ENCODE assay signal across 9 cellular contexts in the genomic region with DNA sequence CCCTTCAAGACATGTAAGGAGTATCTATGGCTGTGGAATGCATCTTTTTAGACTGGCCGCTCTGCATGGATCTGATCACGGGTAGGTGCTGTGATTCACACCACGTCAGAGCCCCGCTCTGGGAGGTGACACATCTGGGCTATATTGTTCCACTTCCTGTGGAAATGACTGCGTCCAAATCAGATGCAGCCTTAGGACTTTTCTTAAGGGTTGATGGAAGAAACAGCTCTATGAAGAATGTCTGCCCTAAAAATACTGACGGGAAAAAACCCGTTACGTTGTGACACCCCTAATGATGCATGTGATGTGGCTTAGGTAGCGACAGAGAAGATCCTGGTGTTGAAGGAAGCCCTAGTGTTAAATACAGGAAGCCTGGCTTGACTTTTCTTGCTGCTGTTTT. TPM values are rescaled to one million over a fixed set of nuclear protein-coding genes. Genes with fewer than 3 reads are reported as not detected.
DNase-seq lines count a peak whose midpoint lies in the region; ATAC-seq and TF ChIP-seq lines count a peak whose summit lies in the region.
"Had no signal": no experiment of that assay in that cellular context is flagged by ENCODE, and none has a peak within 500 bp of the region (broad histone marks: within the 10 kb centered on the region; RNA-seq: fewer than 3 reads in every experiment).

No MANE protein-coding gene starts in this region.

- no peaks in the 10 kb centered on the region for H3K27me3 Mint-ChIP-seq in activated T-helper 17 cell treated with anti-CD3 and anti-CD28 coated beads, Interleukin-2, amount 50 U/mL, for 72 hours
- peaks cover 1 to 7% (median 6%) of the 10 kb centered on the region in 3 donors for H3K27me3 Mint-ChIP-seq in immature natural killer cell (ENCODE audit: low read depth in 3 of 3)

- TF ChIP-seq CTCF in tibial nerve (IDR thresholded peaks at IDR 0.05), result no peak

- 76 to 83% methylated on average over 9 of the region's 9 CpGs for WGBS in tibial nerve, 2 donors

- peaks cover 54% of the 10 kb centered on the region for H3K4me1 Mint-ChIP-seq in activated T-helper 17 cell treated with anti-CD3 and anti-CD28 coated beads, Interleukin-2, amount 50 U/mL, for 72 hours
- peaks cover 64 to 77% of the 10 kb centered on the region in 2 donors for H3K4me1 Mint-ChIP-seq in immature natural killer cell
- peaks cover 77% of the 10 kb centered on the region for H3K4me1 Mint-ChIP-seq in stimulated activated effector memory CD8-positive, alpha-beta T cell treated with anti-CD3 and anti-CD28 coated beads, Interleukin-12 subunit alpha, Interleukin-12 subunit beta, amount 100 ng/mL, for 72 hours

- TF ChIP-seq POLR2A in tibial nerve (IDR thresholded peaks at IDR 0.05), result no peak

- H3K9me3 ChIP-seq in tibial nerve, result no peaks in the 10 kb centered on the region

- no peaks in the 10 kb centered on the region for H3K27me3 ChIP-seq in tibial nerve

- peaks cover 0 to 46% (median 18%) of the 10 kb centered on the region in 4 donors for H3K4me1 ChIP-seq in tibial nerve

- no peak overlapping the region for H3K4me3 ChIP-seq in tibial nerve

- peak overlapping the region; percentile 86 for H3K27ac Mint-ChIP-seq in activated T-helper 17 cell treated with anti-CD3 and anti-CD28 coated beads, Interleukin-2, amount 50 U/mL, for 72 hours
- peak overlapping the region; percentile 93 to 98 (median 96) for H3K27ac Mint-ChIP-seq in immature natural killer cell
- peak overlapping the region; percentile 93 for H3K27ac Mint-ChIP-seq in stimulated activated effector memory CD8-positive, alpha-beta T cell treated with anti-CD3 and anti-CD28 coated beads, Interleukin-12 subunit alpha, Interleukin-12 subunit beta, amount 100 ng/mL, for 72 hours

- no peaks in the 10 kb centered on the region for H3K9me3 Mint-ChIP-seq in activated T-helper 17 cell treated with anti-CD3 and anti-CD28 coated beads, Interleukin-2, amount 50 U/mL, for 72 hours
- H3K9me3 Mint-ChIP-seq in immature natural killer cell, result no peaks in the 10 kb centered on the region
- H3K9me3 Mint-ChIP-seq in stimulated activated effector memory CD8-positive, alpha-beta T cell treated with anti-CD3 and anti-CD28 coated beads, Interleukin-12 subunit alpha, Interleukin-12 subunit beta, amount 100 ng/mL, for 72 hours, result no peaks in the 10 kb centered on the region

- DNase-seq in NCI-H226, result peak; percentile 48
- peak; percentile 79 to 81 (median 80) for DNase-seq in immature natural killer cell
- peak; percentile 47 to 73 for DNase-seq in stimulated activated effector memory CD8-positive, alpha-beta T cell treated with anti-CD3 and anti-CD28 coated beads, Interleukin-12 subunit alpha, Interleukin-12 subunit beta, amount 100 ng/mL, for 72 hours (ENCODE audit: low spot score in 2 of 2)
- DNase-seq in GM19240 (ENCODE audit: insufficient read length, low spot score), result no peak
- no peak for DNase-seq in LoVo (ENCODE audit: low spot score)
- no peak for DNase-seq in tibial nerve (ENCODE audit: low spot score in 2 of 2)

- H3K36me3 Mint-ChIP-seq in activated T-helper 17 cell treated with anti-CD3 and anti-CD28 coated beads, Interleukin-2, amount 50 U/mL, for 72 hours (ENCODE audit: low read depth), result peaks cover 43% of the 10 kb centered on the region
- peaks cover 0 to 3% (median 0%) of the 10 kb centered on the region in 3 donors for H3K36me3 Mint-ChIP-seq in immature natural killer cell
- peaks cover 37% of the 10 kb centered on the region for H3K36me3 Mint-ChIP-seq in stimulated activated effector memory CD8-positive, alpha-beta T cell treated with anti-CD3 and anti-CD28 coated beads, Interleukin-12 subunit alpha, Interleukin-12 subunit beta, amount 100 ng/mL, for 72 hours

- ATAC-seq in activated T-helper 17 cell treated with anti-CD3 and anti-CD28 coated beads, Interleukin-2, amount 50 U/mL, for 72 hours (replicated peaks), result peak; percentile 99
- peak; percentile 99 for ATAC-seq in stimulated activated effector memory CD8-positive, alpha-beta T cell treated with anti-CD3 and anti-CD28 coated beads, Interleukin-12 subunit alpha, Interleukin-12 subunit beta, amount 100 ng/mL, for 72 hours
- ATAC-seq in GM21381 (IDR thresholded peaks at IDR 0.05; ENCODE audit: unreplicated experiment), result no peak

- peak overlapping the region; percentile 83 for H3K4me3 Mint-ChIP-seq in activated T-helper 17 cell treated with anti-CD3 and anti-CD28 coated beads, Interleukin-2, amount 50 U/mL, for 72 hours
- peak overlapping the region; percentile 37 to 83 (median 60) for H3K4me3 Mint-ChIP-seq in immature natural killer cell
- peak overlapping the region; percentile 61 for H3K4me3 Mint-ChIP-seq in stimulated activated effector memory CD8-positive, alpha-beta T cell treated with anti-CD3 and anti-CD28 coated beads, Interleukin-12 subunit alpha, Interleukin-12 subunit beta, amount 100 ng/mL, for 72 hours

- TF ChIP-seq EP300 in tibial nerve (IDR thresholded peaks at IDR 0.05), result peak in 1 of 2 donors; percentile 14

- H3K27ac ChIP-seq in tibial nerve, result peak overlapping the region in 2 of 4 donors; percentile 54 to 85
- H3K27ac ChIP-seq: KMS-11 had no signal

- H3K36me3 ChIP-seq in tibial nerve, result no peaks in the 10 kb centered on the region

RNA-seq across cellular contexts. Expression of gene BANP, which starts 12.2 kb away (rescaled TPM):
- total RNA-seq in activated T-helper 17 cell treated with anti-CD3 and anti-CD28 coated beads, Interleukin-2, amount 50 U/mL, for 72 hours, result 10 to 100 TPM; 46.4 to 85.9 TPM
- polyA plus RNA-seq in immature natural killer cell, result 10 to 100 TPM in 2 of 3 donors, 1 to 10 TPM in 1; 6.3 to 19.4 (median 10.2) TPM
- total RNA-seq in tibial nerve, result 10 to 100 TPM; 21.9 to 27.3 (median 24.6) TPM

RNA-seq across cellular contexts. Expression of gene CA5A, which starts 27.1 kb away (rescaled TPM):
- total RNA-seq in activated T-helper 17 cell treated with anti-CD3 and anti-CD28 coated beads, Interleukin-2, amount 50 U/mL, for 72 hours, result not detected
- polyA plus RNA-seq in immature natural killer cell, result not detected
- total RNA-seq in tibial nerve, result not detected

Comparison
In these comparisons a context has a peak if more than half of its experiments do, and no peak if none do; other contexts are left out.
1. DNase-seq: peak in NCI-H226 (single experiment), immature natural killer cell (3 of 3) and stimulated activated effector memory CD8-positive, alpha-beta T cell treated with anti-CD3 and anti-CD28 coated beads, Interleukin-12 subunit alpha, Interleukin-12 subunit beta, amount 100 ng/mL, for 72 hours (2 of 2); none in GM19240 (single experiment), LoVo (single experiment) and tibial nerve (0 of 2).
2. Peak in every context shown above with its lines, with median percentiles within 50 percentile points of each other: H3K27ac Mint-ChIP-seq and H3K4me3 Mint-ChIP-seq.